ENCODE assay signal across 20 cellular contexts in genomic region chr22:38299001-38299651, GRCh38. TPM values are rescaled to one million over a fixed set of nuclear protein-coding genes. Genes with fewer than 3 reads are reported as not detected.
DNase-seq lines count a peak whose midpoint lies in the region; ATAC-seq and TF ChIP-seq lines count a peak whose summit lies in the region.
"Had no signal": no experiment of that assay in that cellular context is flagged by ENCODE, and none has a peak within 500 bp of the region (broad histone marks: within the 10 kb centered on the region; RNA-seq: fewer than 3 reads in every experiment).

No MANE protein-coding gene starts in this region.

- RAD21 ChIA-PET in HCT116 (lab: Charles Lee; ENCODE audit: low non-redundant PET in 1 of 2, low total read pairs in 2 of 2, uncharacterized antibody in 2 of 2, unreplicated experiment in 2 of 2) = no interaction called here

- CTCF ChIA-PET in HCT116 (lab: Charles Lee) = no interaction called here
- CTCF ChIA-PET in WTC11 (lab: Charles Lee) = interaction anchor here (0.7 to 1.4 kb wide), 8 partner anchors 11 to 102 kb away, joined by 3 to 6 read pairs (median 3); no protein-coding TSS in a partner anchor
- CTCF ChIA-PET in activated CD4-positive, alpha-beta T cell treated with anti-CD3 and anti-CD28 coated beads, Interleukin-2, amount 10 ng/mL, durations not matched to agents 7 days and 5 days (lab: Charles Lee) = interaction anchor here (0.7 to 1.0 kb wide), 4 partner anchors 10 to 33 kb away, joined by 3 to 5 read pairs (median 3); no protein-coding TSS in a partner anchor

- DNase-seq in HCT116 (ENCODE audit: low read depth, low spot score) (no peak), WTC11 (ENCODE audit: low spot score) (no peak), smooth muscle cell (lab: John Stamatoyannopoulos, UW; ENCODE audit: unreplicated experiment) (no peak), COR-L47 (lab: John Stamatoyannopoulos, UW) (no peak), CD1c-positive myeloid dendritic cell (ENCODE audit: extremely low spot score) (no peak)
- no peak for DNase-seq in stimulated activated naive CD4-positive, alpha-beta T cell treated with Interleukin-2 at 50 U/mL for 16 hours (lab: John Stamatoyannopoulos, UW)
- no peak for DNase-seq in activated CD4-positive, alpha-beta T cell treated with anti-CD3 and anti-CD28 coated beads, Interleukin-2, amount 10 ng/mL, durations not matched to agents 7 days and 5 days
- DNase-seq: foreskin melanocyte, hypothalamus, NCI-H1105 treated with DMSO at 0.1 percent for 48 hours, NCI-H2107, NCI-H526 treated with DMSO at 0.1 percent for 48 hours had no signal

- no peaks in the 10 kb centered on the region for H3K27me3 ChIP-seq in HCT116 (ENCODE audit: insufficient read depth, low read length)
- no peaks in the 10 kb centered on the region for H3K27me3 ChIP-seq in smooth muscle cell (ENCODE audit: low read depth)
- H3K27me3 ChIP-seq: spleen had no signal

- no peak overlapping the region for H3K4me2 ChIP-seq in HCT116 (ENCODE audit: low read length)
- no peak overlapping the region for H3K4me2 ChIP-seq in smooth muscle cell
- H3K4me2 ChIP-seq: KMS-11 had no signal

- peaks cover 63 to 88% of the 10 kb centered on the region in 2 experiments for H3K36me3 ChIP-seq in HCT116 (ENCODE audit: control insufficient read depth in 1 of 2, insufficient read depth in 2 of 2, low read length in 2 of 2)
- H3K36me3 ChIP-seq in smooth muscle cell (ENCODE audit: low read depth) = no peaks in the 10 kb centered on the region

- no peak for TF ChIP-seq RAD21 in HCT116 (IDR thresholded peaks at IDR 0.05; ENCODE audit: low read depth)

- H3K9ac ChIP-seq in HCT116 (ENCODE audit: low read length) = 0 out of 2 replicates have a peak overlapping the region, but pooled peaks have one; percentile 10
- H3K9ac ChIP-seq in smooth muscle cell (ENCODE audit: low read depth) = peak overlapping the region; percentile 49
- H3K9ac ChIP-seq: KMS-11 had no signal

- H4K20me1 ChIP-seq in HCT116 (ENCODE audit: insufficient read depth) (peaks cover 4% of the 10 kb centered on the region; the same call in 1 of the 2 replicates), smooth muscle cell (ENCODE audit: low read depth) (peaks cover 100% of the 10 kb centered on the region)

- WGBS in smooth muscle cell (ENCODE audit: low lambda C conversion rate) = 92% methylated on average over 12 of the region's 12 CpGs

- peak overlapping the region; percentile 41; the same call in 1 of the 2 replicates for H3K27ac Mint-ChIP-seq in WTC11
- H3K27ac Mint-ChIP-seq in activated CD4-positive, alpha-beta T cell treated with anti-CD3 and anti-CD28 coated beads, Interleukin-2, amount 10 ng/mL, durations not matched to agents 7 days and 5 days = no peak overlapping the region
- H3K27ac Mint-ChIP-seq: activated CD4-positive, alpha-beta memory T cell treated with anti-CD3 and anti-CD28 coated beads, Interleukin-2, amount 10 ng/mL, durations not matched to agents 7 days and 5 days; activated T-cell treated with anti-CD3 and anti-CD28 coated beads, Interleukin-2, amount 50 U/mL, for 24 hours; natural killer cell treated with Interleukin-12 subunit alpha and Interleukin-12 subunit beta and Interleukin-15 and Interleukin-18, amount 100 ng/mL, for 72 hours; T-helper 1 cell treated with Interleukin-12 subunit alpha and Interleukin-12 subunit beta and Interleukin-4 antibody, amounts not matched to agents 30 μg/mL and 1 μg/mL, for 36 hours had no signal

- BruUV-seq in HCT116 (replicated peaks; lab: Mats Ljungman, UMichigan) = no TSS peak

- no peak overlapping the region for H3K4me3 ChIP-seq in HCT116 (replicated peaks in 1 of 2; ENCODE audit: low read depth in 1 of 2, low read length in 2 of 2)
- H3K4me3 ChIP-seq in smooth muscle cell = no peak overlapping the region
- H3K4me3 ChIP-seq: psoas muscle, spleen had no signal

- ATAC-seq in HCT116 = no peak; the same call in 1 of the 2 replicates
- no peak for ATAC-seq in WTC11
- peak; percentile 43 for ATAC-seq in esophagus mucosa

- H3K27ac ChIP-seq in HCT116 (ENCODE audit: low read depth, low read length) (peak overlapping the region; percentile 17; the same call in 1 of the 2 replicates), smooth muscle cell (ENCODE audit: low read depth) (peak overlapping the region; percentile 85)
- H3K27ac ChIP-seq: KMS-11, psoas muscle, spleen had no signal

- H3K9me3 ChIP-seq in HCT116 (ENCODE audit: control insufficient read depth in 1 of 2, insufficient read depth in 1 of 2, low read depth in 1 of 2, low read length in 2 of 2) (no peaks in the 10 kb centered on the region), smooth muscle cell (replicated peaks; ENCODE audit: low read depth) (no peaks in the 10 kb centered on the region)
- H3K9me3 ChIP-seq: psoas muscle, spleen had no signal

- peaks cover 5% of the 10 kb centered on the region; the same call in 1 of the 2 replicates for H3K4me1 Mint-ChIP-seq in WTC11
- H3K4me1 Mint-ChIP-seq in activated CD4-positive, alpha-beta T cell treated with anti-CD3 and anti-CD28 coated beads, Interleukin-2, amount 10 ng/mL, durations not matched to agents 7 days and 5 days = no peaks in the 10 kb centered on the region

- TF ChIP-seq CTCF in HCT116 (IDR thresholded peaks at IDR 0.05 in 2 of 3, conservative IDR thresholded peaks at IDR 0.05 in 1 of 3; ENCODE audit: borderline replicate concordance in 1 of 3, insufficient read depth in 1 of 3, low read depth in 2 of 3, low read length in 2 of 3) (no peak), WTC11 (IDR thresholded peaks at IDR 0.05) (no peak), smooth muscle cell (IDR thresholded peaks at IDR 0.05; ENCODE audit: borderline replicate concordance, insufficient read depth, poor library complexity, severe bottlenecking) (no peak)

- H3K27me3 Mint-ChIP-seq in WTC11 (ENCODE audit: low read depth) = no peaks in the 10 kb centered on the region
- H3K27me3 Mint-ChIP-seq in activated CD4-positive, alpha-beta T cell treated with anti-CD3 and anti-CD28 coated beads, Interleukin-2, amount 10 ng/mL, durations not matched to agents 7 days and 5 days = no peaks in the 10 kb centered on the region
- H3K27me3 Mint-ChIP-seq: activated CD4-positive, alpha-beta memory T cell treated with anti-CD3 and anti-CD28 coated beads, Interleukin-2, amount 10 ng/mL, durations not matched to agents 7 days and 5 days; activated T-cell treated with anti-CD3 and anti-CD28 coated beads, Interleukin-2, amount 50 U/mL, for 24 hours; natural killer cell treated with Interleukin-12 subunit alpha and Interleukin-12 subunit beta and Interleukin-15 and Interleukin-18, amount 100 ng/mL, for 72 hours had no signal

- H2AFZ ChIP-seq in HCT116 (ENCODE audit: low read depth, low read length, poor library complexity, severe bottlenecking) = no peak overlapping the region
- H2AFZ ChIP-seq in smooth muscle cell (ENCODE audit: low read depth) = no peak overlapping the region

- H3K79me2 ChIP-seq in HCT116 (ENCODE audit: insufficient read depth, low read length) (peaks cover 76% of the 10 kb centered on the region), smooth muscle cell (ENCODE audit: low read depth) (peaks cover 40% of the 10 kb centered on the region)

- peaks cover 73% of the 10 kb centered on the region for H3K36me3 Mint-ChIP-seq in WTC11
- H3K36me3 Mint-ChIP-seq in activated CD4-positive, alpha-beta T cell treated with anti-CD3 and anti-CD28 coated beads, Interleukin-2, amount 10 ng/mL, durations not matched to agents 7 days and 5 days (ENCODE audit: low read depth) = peaks cover 24% of the 10 kb centered on the region
- H3K36me3 Mint-ChIP-seq: natural killer cell treated with Interleukin-12 subunit alpha and Interleukin-12 subunit beta and Interleukin-15 and Interleukin-18, amount 100 ng/mL, for 72 hours had no signal

- no peaks in the 10 kb centered on the region for H3F3A ChIP-seq in smooth muscle cell (ENCODE audit: low read depth)

- intact Hi-C loops in HCT116 (cut with micrococcal nuclease) = no loop called here

- no peak for TF ChIP-seq POLR2A in HCT116 (IDR thresholded peaks at IDR 0.05; ENCODE audit: borderline replicate concordance, extremely low read depth, insufficient read depth, insufficient read length)

- POLR2A ChIA-PET in HCT116 (lab: Charles Lee) (interaction anchor here (0.6 kb wide), 1 partner anchor 103 kb away, joined by 3 read pairs; no protein-coding TSS in a partner anchor), WTC11 (lab: Charles Lee) (interaction anchor here (0.6 to 1.0 kb wide), 2 partner anchors 14 to 56 kb away, joined by 3 to 4 read pairs; no protein-coding TSS in a partner anchor)
- POLR2A ChIA-PET in activated CD4-positive, alpha-beta T cell treated with anti-CD3 and anti-CD28 coated beads, Interleukin-2, amount 10 ng/mL, durations not matched to agents 7 days and 5 days (lab: Charles Lee) = no interaction called here

- H3K9me2 ChIP-seq in HCT116 (ENCODE audit: insufficient read depth) = no peaks in the 10 kb centered on the region

- H3K9me3 Mint-ChIP-seq in WTC11 = no peaks in the 10 kb centered on the region
- no peaks in the 10 kb centered on the region for H3K9me3 Mint-ChIP-seq in activated CD4-positive, alpha-beta T cell treated with anti-CD3 and anti-CD28 coated beads, Interleukin-2, amount 10 ng/mL, durations not matched to agents 7 days and 5 days
- H3K9me3 Mint-ChIP-seq: activated CD4-positive, alpha-beta memory T cell treated with anti-CD3 and anti-CD28 coated beads, Interleukin-2, amount 10 ng/mL, durations not matched to agents 7 days and 5 days; activated T-cell treated with anti-CD3 and anti-CD28 coated beads, Interleukin-2, amount 50 U/mL, for 24 hours; natural killer cell treated with Interleukin-12 subunit alpha and Interleukin-12 subunit beta and Interleukin-15 and Interleukin-18, amount 100 ng/mL, for 72 hours; T-helper 1 cell treated with Interleukin-12 subunit alpha and Interleukin-12 subunit beta and Interleukin-4 antibody, amounts not matched to agents 30 μg/mL and 1 μg/mL, for 36 hours had no signal

- H3K4me3 Mint-ChIP-seq in WTC11 = no peak overlapping the region
- H3K4me3 Mint-ChIP-seq in activated CD4-positive, alpha-beta T cell treated with anti-CD3 and anti-CD28 coated beads, Interleukin-2, amount 10 ng/mL, durations not matched to agents 7 days and 5 days = no peak overlapping the region
- H3K4me3 Mint-ChIP-seq: activated CD4-positive, alpha-beta memory T cell treated with anti-CD3 and anti-CD28 coated beads, Interleukin-2, amount 10 ng/mL, durations not matched to agents 7 days and 5 days; activated T-cell treated with anti-CD3 and anti-CD28 coated beads, Interleukin-2, amount 50 U/mL, for 24 hours; natural killer cell treated with Interleukin-12 subunit alpha and Interleukin-12 subunit beta and Interleukin-15 and Interleukin-18, amount 100 ng/mL, for 72 hours; T-helper 1 cell treated with Interleukin-12 subunit alpha and Interleukin-12 subunit beta and Interleukin-4 antibody, amounts not matched to agents 30 μg/mL and 1 μg/mL, for 36 hours had no signal

- H3K4me1 ChIP-seq in HCT116 (ENCODE audit: control insufficient read depth in 1 of 2, insufficient read depth in 2 of 2, low read length in 2 of 2) (peaks cover 0 to 11% of the 10 kb centered on the region in 2 experiments; a peak in 1 of 4 replicates), smooth muscle cell (ENCODE audit: low read depth) (no peaks in the 10 kb centered on the region)

RNA-seq across cellular contexts. Expression of gene CSNK1E, which starts 18.1 kb away (rescaled TPM):
- total RNA-seq in HCT116 (2021; ENCODE audit: unreplicated experiment) (190 TPM), WTC11 (2021) (262 to 271 TPM (median 265 TPM) in 3 replicates), esophagus mucosa (71.0 TPM), smooth muscle cell (94.7 and 111 TPM in 2 replicates)
- polyA plus RNA-seq in HCT116 (2012) = 148 and 171 TPM in 2 replicates
- polyA plus RNA-seq in smooth muscle cell = 154 and 192 TPM in 2 replicates
- 10 to 100 TPM; 74.3 to 81.3 TPM for total RNA-seq in activated CD4-positive, alpha-beta T cell treated with anti-CD3 and anti-CD28 coated beads, Interleukin-2, amount 10 ng/mL, durations not matched to agents 7 days and 5 days

RNA-seq across cellular contexts. Expression of gene TMEM184B, which starts 26.3 kb away (rescaled TPM):
- total RNA-seq in HCT116 (2021; ENCODE audit: unreplicated experiment) (66.0 TPM), WTC11 (2021) (85.9 to 89.7 TPM (median 88.1 TPM) in 3 replicates), esophagus mucosa (22.6 TPM), smooth muscle cell (34.1 and 54.4 TPM in 2 replicates)
- 51.2 and 55.1 TPM in 2 replicates for polyA plus RNA-seq in HCT116 (2012)
- polyA plus RNA-seq in smooth muscle cell = 96.0 and 96.3 TPM in 2 replicates
- 10 to 100 TPM; 33.8 to 34.5 TPM for total RNA-seq in activated CD4-positive, alpha-beta T cell treated with anti-CD3 and anti-CD28 coated beads, Interleukin-2, amount 10 ng/mL, durations not matched to agents 7 days and 5 days
